1 cellular context compared by ENCODE assay signal in genomic region chr11:20443596-20443995, GRCh38.
TF ChIP-seq lines count a peak whose summit lies in the region.

No MANE protein-coding gene starts in this region.

TF ChIP-seq in GM12878, 131 proteins besides CTCF, POLR2A, EP300 and RAD21:
- TF ChIP-seq PKNOX1 (IDR thresholded peaks at IDR 0.05), result peak; percentile 32; the same call in 1 of the 2 replicates
- TF ChIP-seq NFYA (IDR thresholded peaks at IDR 0.05; ENCODE audit: borderline replicate concordance, low read depth, low read length), result no peak
- TF ChIP-seq ZNF592 (IDR thresholded peaks at IDR 0.05), result no peak
- peak; percentile 10; the same call in 1 of the 2 replicates for TF ChIP-seq SMC3 (IDR thresholded peaks at IDR 0.05; ENCODE audit: borderline replicate concordance, low read length)
